In genomic region chrX:115318139-115318538, GRCh38 we compare ENCODE assay signal across 1 cellular context.
TF ChIP-seq lines count a peak whose summit lies in the region.

No MANE protein-coding gene starts in this region.

TF ChIP-seq in WTC11, 78 proteins besides CTCF, POLR2A, EP300 and RAD21 (continued from another document):
- TF ChIP-seq, protein P1, sequence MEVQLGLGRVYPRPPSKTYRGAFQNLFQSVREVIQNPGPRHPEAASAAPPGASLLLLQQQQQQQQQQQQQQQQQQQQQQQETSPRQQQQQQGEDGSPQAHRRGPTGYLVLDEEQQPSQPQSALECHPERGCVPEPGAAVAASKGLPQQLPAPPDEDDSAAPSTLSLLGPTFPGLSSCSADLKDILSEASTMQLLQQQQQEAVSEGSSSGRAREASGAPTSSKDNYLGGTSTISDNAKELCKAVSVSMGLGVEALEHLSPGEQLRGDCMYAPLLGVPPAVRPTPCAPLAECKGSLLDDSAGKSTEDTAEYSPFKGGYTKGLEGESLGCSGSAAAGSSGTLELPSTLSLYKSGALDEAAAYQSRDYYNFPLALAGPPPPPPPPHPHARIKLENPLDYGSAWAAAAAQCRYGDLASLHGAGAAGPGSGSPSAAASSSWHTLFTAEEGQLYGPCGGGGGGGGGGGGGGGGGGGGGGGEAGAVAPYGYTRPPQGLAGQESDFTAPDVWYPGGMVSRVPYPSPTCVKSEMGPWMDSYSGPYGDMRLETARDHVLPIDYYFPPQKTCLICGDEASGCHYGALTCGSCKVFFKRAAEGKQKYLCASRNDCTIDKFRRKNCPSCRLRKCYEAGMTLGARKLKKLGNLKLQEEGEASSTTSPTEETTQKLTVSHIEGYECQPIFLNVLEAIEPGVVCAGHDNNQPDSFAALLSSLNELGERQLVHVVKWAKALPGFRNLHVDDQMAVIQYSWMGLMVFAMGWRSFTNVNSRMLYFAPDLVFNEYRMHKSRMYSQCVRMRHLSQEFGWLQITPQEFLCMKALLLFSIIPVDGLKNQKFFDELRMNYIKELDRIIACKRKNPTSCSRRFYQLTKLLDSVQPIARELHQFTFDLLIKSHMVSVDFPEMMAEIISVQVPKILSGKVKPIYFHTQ (CRISPR knock-in tag; IDR thresholded peaks at IDR 0.05) = no peak
- TF ChIP-seq FOXP1 (CRISPR knock-in tag; IDR thresholded peaks at IDR 0.05; ENCODE audit: borderline replicate concordance) = no peak
- no peak for TF ChIP-seq E2F4 (CRISPR knock-in tag; IDR thresholded peaks at IDR 0.05; ENCODE audit: borderline replicate concordance, low read depth)
- TF ChIP-seq SMAD3 (CRISPR knock-in tag; IDR thresholded peaks at IDR 0.05; ENCODE audit: borderline replicate concordance) = no peak
- TF ChIP-seq, protein P2, sequence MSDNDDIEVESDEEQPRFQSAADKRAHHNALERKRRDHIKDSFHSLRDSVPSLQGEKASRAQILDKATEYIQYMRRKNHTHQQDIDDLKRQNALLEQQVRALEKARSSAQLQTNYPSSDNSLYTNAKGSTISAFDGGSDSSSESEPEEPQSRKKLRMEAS (CRISPR knock-in tag; IDR thresholded peaks at IDR 0.05) = no peak
TF ChIP-seq in WTC11: peak in this region for 0.
